Comparison of ENCODE assay signal across 11 cellular contexts in the genomic region with DNA sequence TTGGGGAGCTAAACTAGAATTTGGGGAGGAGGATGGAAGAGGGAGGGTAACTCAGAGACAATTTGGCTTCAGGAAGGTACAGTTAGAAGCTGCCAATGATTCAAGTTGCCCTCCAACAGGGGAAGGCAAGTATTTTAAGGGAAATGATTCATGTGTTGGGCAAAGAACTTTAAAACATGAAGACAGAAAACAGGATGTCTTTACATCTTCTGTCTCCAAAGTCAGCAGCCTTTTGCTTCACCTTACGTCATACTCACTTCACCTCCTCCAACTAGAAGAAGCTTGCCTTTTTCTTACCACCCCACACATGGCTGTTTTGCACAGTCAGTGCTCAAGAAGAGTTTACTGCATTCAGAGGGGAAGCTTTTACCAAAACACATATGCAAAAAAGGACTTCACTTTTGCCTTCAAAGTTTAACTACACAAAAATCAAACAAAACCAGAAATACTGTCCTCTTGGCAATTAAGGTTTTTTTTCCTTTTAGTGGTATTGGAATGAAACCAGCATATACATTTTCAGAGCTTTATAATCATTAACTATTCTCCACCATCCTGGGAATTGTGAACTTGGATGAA. TPM values are rescaled to one million over a fixed set of nuclear protein-coding genes. Genes with fewer than 3 reads are reported as not detected.
DNase-seq lines count a peak whose midpoint lies in the region; ATAC-seq and TF ChIP-seq lines count a peak whose summit lies in the region.
"Had no signal": no experiment of that assay in that cellular context is flagged by ENCODE, and none has a peak within 500 bp of the region (broad histone marks: within the 10 kb centered on the region; RNA-seq: fewer than 3 reads in every experiment).

No MANE protein-coding gene starts in this region.

- H3K36me3 Mint-ChIP-seq in nephron (ENCODE audit: low read depth) = no peaks in the 10 kb centered on the region

- no peaks in the 10 kb centered on the region for H3K27me3 ChIP-seq in MG63
- H3K27me3 ChIP-seq: adrenal gland had no signal

- DNase-seq in AG10803 (ENCODE audit: low read depth) (peak; percentile 81), NB4 (ENCODE audit: low read depth) (peak; percentile 17), dermis blood vessel endothelial cell (peak; percentile 76), MG63 (no peak)
- no peak for DNase-seq in activated CD8-positive, alpha-beta memory T cell treated with anti-CD3 and anti-CD28 coated beads, Interleukin-2, amount 50 U/mL, for 48 hours
- DNase-seq: adrenal gland, islet precursor cell, NCI-H187 treated with DMSO at 0.1 percent for 48 hours had no signal

- no peaks in the 10 kb centered on the region for H3K27me3 Mint-ChIP-seq in nephron (ENCODE audit: low read depth)

- no peaks in the 10 kb centered on the region for H3K9me3 ChIP-seq in MG63
- H3K9me3 ChIP-seq: adrenal gland had no signal

- TF ChIP-seq POLR2A in NB4 (IDR thresholded peaks at IDR 0.05; ENCODE audit: extremely low read depth, insufficient read length) = no peak

- H3K4me3 Mint-ChIP-seq in nephron = peak overlapping the region in 2 of 3 experiments; percentile 14 to 27

- no peaks in the 10 kb centered on the region for H3K9me3 Mint-ChIP-seq in nephron

- H3K4me3 ChIP-seq in AG10803 (ENCODE audit: low read length) = no peak overlapping the region
- H3K4me3 ChIP-seq in NB4 (ENCODE audit: low read depth, low read length) = no peak overlapping the region
- H3K4me3 ChIP-seq in MG63 = no peak overlapping the region
- H3K4me3 ChIP-seq: adrenal gland had no signal

- peaks cover 75% of the 10 kb centered on the region for H3K4me1 Mint-ChIP-seq in nephron

- no peaks in the 10 kb centered on the region for H3K36me3 ChIP-seq in MG63
- H3K36me3 ChIP-seq: adrenal gland had no signal

- H3K27ac Mint-ChIP-seq in nephron = peak overlapping the region; percentile 99 to 100 (median 99)

- no peak for TF ChIP-seq CTCF in AG10803 (conservative IDR thresholded peaks at IDR 0.05; ENCODE audit: low read length)
- TF ChIP-seq CTCF in NB4 (IDR thresholded peaks at IDR 0.05; ENCODE audit: low read depth, low read length) = no peak
- TF ChIP-seq CTCF in nephron (IDR thresholded peaks at IDR 0.05; ENCODE audit: unreplicated experiment in 3 of 3) = no peak

- ATAC-seq in HG03159 (IDR thresholded peaks at IDR 0.05; ENCODE audit: unreplicated experiment) (no peak), GM19452 (IDR thresholded peaks at IDR 0.05; ENCODE audit: unreplicated experiment) (no peak)

RNA-seq across cellular contexts. Expression of a gene that starts 36.0 kb away (rescaled TPM):
- 0.51 TPM in 2 replicates for total RNA-seq in dermis blood vessel endothelial cell
- 12.7 and 16.0 TPM in 2 replicates for total RNA-seq in MG63 (2014; rRNA removed; shearing (Covaris generic); ENCODE audit: low replicate concordance)

Comparison
In these comparisons a context has a peak if more than half of its experiments do, and no peak if none do; other contexts are left out.
1. DNase-seq: peak in AG10803 (single experiment), NB4 (single experiment) and dermis blood vessel endothelial cell (single experiment); none in activated CD8-positive, alpha-beta memory T cell treated with anti-CD3 and anti-CD28 coated beads, Interleukin-2, amount 50 U/mL, for 48 hours (single experiment) and MG63 (single experiment).